In genomic region chr16:15652293-15653001, GRCh38 we compare ENCODE assay signal across 11 cellular contexts. TPM values are rescaled to one million over a fixed set of nuclear protein-coding genes. Genes with fewer than 3 reads are reported as not detected.
DNase-seq lines count a peak whose midpoint lies in the region; ATAC-seq, FAIRE-seq and TF ChIP-seq lines count a peak whose summit lies in the region.
"Had no signal": no experiment of that assay in that cellular context is flagged by ENCODE, and none has a peak within 500 bp of the region (broad histone marks: within the 10 kb centered on the region; RNA-seq: fewer than 3 reads in every experiment).

No MANE protein-coding gene starts in this region.

- H3K27ac ChIP-seq in A549, result no peak overlapping the region

- DNase-seq in A549 (ENCODE audit: low read depth in 1 of 2, low spot score in 1 of 2) (no peak), GM12865 (ENCODE audit: low read depth) (no peak), natural killer cell (no peak), H7 (no peak)
- DNase-seq in activated naive CD8-positive, alpha-beta T cell treated with anti-CD3 and anti-CD28 coated beads, Interleukin-2, amount 50 U/mL, for 24 hours, result no peak

- peak overlapping the region; percentile 15; the same call in 2 of the 3 replicates for H3K4me2 ChIP-seq in A549

- peaks cover 2% of the 10 kb centered on the region for H3K36me3 ChIP-seq in H7 (replicated peaks; ENCODE audit: control insufficient read depth, insufficient read depth, low read length)

- CTCF ChIA-PET in A549 (lab: Yijun Ruan, JAX), result interaction anchor here (0.5 to 1.8 kb wide), 3 partner anchors 15 to 52 kb away, joined by 3 to 6 read pairs (median 3); no protein-coding TSS in a partner anchor

- POLR2A ChIA-PET in A549 (lab: Yijun Ruan, JAX), result interaction anchor here (1.3 kb wide), 1 partner anchor 10 kb away, joined by 3 read pairs; the partner anchor contains the start of gene MARF1

- TF ChIP-seq CTCF in A549 (IDR thresholded peaks at IDR 0.05), result no peak
- TF ChIP-seq CTCF in GM12865 (IDR thresholded peaks at IDR 0.05; ENCODE audit: insufficient read depth, low read depth, low read length, missing control alignments), result no peak
- TF ChIP-seq CTCF in natural killer cell (IDR thresholded peaks at IDR 0.05), result no peak

- H3K4me3 ChIP-seq in A549, result no peak overlapping the region
- peak overlapping the region; percentile 96 for H3K4me3 ChIP-seq in GM12865 (ENCODE audit: low read depth, low read length)
- H3K4me3 ChIP-seq in H7 (ENCODE audit: insufficient read depth, low read depth, low read length), result no peak overlapping the region
- H3K4me3 ChIP-seq: Peyer's patch had no signal

- intact Hi-C loops in natural killer cell (cut with micrococcal nuclease), result no loop called here

- H3K27me3 Mint-ChIP-seq in activated naive CD8-positive, alpha-beta T cell treated with anti-CD3 and anti-CD28 coated beads, Interleukin-2, amount 50 U/mL, for 24 hours, result peaks cover 2% of the 10 kb centered on the region
- no peaks in the 10 kb centered on the region for H3K27me3 Mint-ChIP-seq in natural killer cell (ENCODE audit: low read depth in 2 of 2)

- H3K27me3 ChIP-seq in H7 (ENCODE audit: control insufficient read depth, insufficient read depth, low read length), result no peaks in the 10 kb centered on the region
- H3K27me3 ChIP-seq: Peyer's patch had no signal

- H3K36me3 Mint-ChIP-seq in activated naive CD8-positive, alpha-beta T cell treated with anti-CD3 and anti-CD28 coated beads, Interleukin-2, amount 50 U/mL, for 24 hours (ENCODE audit: low read depth), result peaks cover 28% of the 10 kb centered on the region
- H3K36me3 Mint-ChIP-seq in natural killer cell, result no peaks in the 10 kb centered on the region

- ATAC-seq in A549, result no peak
- no peak for ATAC-seq in activated naive CD8-positive, alpha-beta T cell treated with anti-CD3 and anti-CD28 coated beads, Interleukin-2, amount 50 U/mL, for 24 hours
- no peak for ATAC-seq in natural killer cell
- ATAC-seq in HG02884 (IDR thresholded peaks at IDR 0.05; ENCODE audit: unreplicated experiment), result no peak
- no peak for ATAC-seq in GM18519 (IDR thresholded peaks at IDR 0.05; ENCODE audit: low FRiP score, unreplicated experiment)
- no peak for ATAC-seq in GM18907 (IDR thresholded peaks at IDR 0.05; ENCODE audit: unreplicated experiment)

- H3K27ac Mint-ChIP-seq in activated naive CD8-positive, alpha-beta T cell treated with anti-CD3 and anti-CD28 coated beads, Interleukin-2, amount 50 U/mL, for 24 hours, result peak overlapping the region; percentile 56
- peak overlapping the region; percentile 95 to 96 for H3K27ac Mint-ChIP-seq in natural killer cell

- no peak for TF ChIP-seq POLR2A in A549 (IDR thresholded peaks at IDR 0.05; ENCODE audit: low read length)

- H3K4me3 Mint-ChIP-seq in activated naive CD8-positive, alpha-beta T cell treated with anti-CD3 and anti-CD28 coated beads, Interleukin-2, amount 50 U/mL, for 24 hours, result peak overlapping the region; percentile 100
- peak overlapping the region; percentile 99 for H3K4me3 Mint-ChIP-seq in natural killer cell

- H3K9me3 ChIP-seq in A549, result no peaks in the 10 kb centered on the region
- H3K9me3 ChIP-seq: Peyer's patch had no signal

- no peak for TF ChIP-seq RAD21 in A549 (conservative IDR thresholded peaks at IDR 0.05 in 1 of 2, IDR thresholded peaks at IDR 0.05 in 1 of 2)

- no peak for FAIRE-seq in A549 (lab: Jason Lieb, UNC)
- FAIRE-seq: GM12892, urothelium cell line had no signal

- 85% methylated on average over 14 of the region's 14 CpGs for WGBS in A549 (ENCODE audit: missing lambda C conversion rate)

- H3K4me1 Mint-ChIP-seq in activated naive CD8-positive, alpha-beta T cell treated with anti-CD3 and anti-CD28 coated beads, Interleukin-2, amount 50 U/mL, for 24 hours, result peaks cover 47% of the 10 kb centered on the region
- H3K4me1 Mint-ChIP-seq in natural killer cell, result peaks cover 31 to 37% of the 10 kb centered on the region in 2 donors

- TF ChIP-seq EP300 in A549 (IDR thresholded peaks at IDR 0.05), result no peak

- no peaks in the 10 kb centered on the region for H3K9me3 Mint-ChIP-seq in activated naive CD8-positive, alpha-beta T cell treated with anti-CD3 and anti-CD28 coated beads, Interleukin-2, amount 50 U/mL, for 24 hours
- H3K9me3 Mint-ChIP-seq in natural killer cell, result no peaks in the 10 kb centered on the region

- peaks cover 23% of the 10 kb centered on the region; the same call in 2 of the 3 replicates for H3K4me1 ChIP-seq in A549

TF ChIP-seq in A549, 52 proteins besides CTCF, POLR2A, EP300 and RAD21:
- TF ChIP-seq ATOH8 (CRISPR knock-in tag; IDR thresholded peaks at IDR 0.05; ENCODE audit: low read depth), result no peak
- peak in 1 of 2 experiments; percentile 34; a peak in 1 of 4 replicates for TF ChIP-seq CEBPB (IDR thresholded peaks at IDR 0.05)
- TF ChIP-seq RFX5 (IDR thresholded peaks at IDR 0.05), result no peak
TF ChIP-seq in A549: peak in this region for 1.

RNA-seq across cellular contexts. Expression of gene NDE1, which starts 2.4 kb away (rescaled TPM):
- polyA plus RNA-seq in A549 (2011; rRNA removed) (26.8 and 30.6 TPM in 2 replicates), A549 (2017; fragmentation: RNase III; extraction: RNeasy Plus Mini Kit Qiagen cat#74134 plus additional on column Dnase treatment) (25.8 to 27.6 TPM (median 26.4 TPM) in 3 replicates)
- polyA plus RNA-seq in A549 (2012; cell fraction: cytosol; rRNA removed), result 23.0 and 23.7 TPM in 2 replicates
- 15.9 and 20.4 TPM in 2 replicates for polyA plus RNA-seq in A549 (2012; cell fraction: nucleus; rRNA removed)
- 23.2 and 31.4 TPM in 2 replicates for polyA minus RNA-seq in A549 (2011; rRNA and poly(A)+ RNA removed)
- total RNA-seq in natural killer cell, result 100 to 1,000 TPM; 104 to 118 (median 114) TPM
- total RNA-seq in H7 (2014; rRNA removed; shearing (Covaris generic)), result 28.7 and 34.5 TPM in 2 replicates

RNA-seq across cellular contexts. Expression of gene MARF1, which starts 9.5 kb away (rescaled TPM):
- polyA plus RNA-seq in A549 (2011; rRNA removed) (28.2 and 40.0 TPM in 2 replicates), A549 (2017; fragmentation: RNase III; extraction: RNeasy Plus Mini Kit Qiagen cat#74134 plus additional on column Dnase treatment) (10.6 to 12.4 TPM (median 11.6 TPM) in 3 replicates)
- 7.2 and 8.4 TPM in 2 replicates for polyA plus RNA-seq in A549 (2012; cell fraction: cytosol; rRNA removed)
- polyA plus RNA-seq in A549 (2012; cell fraction: nucleus; rRNA removed), result 12.3 and 12.8 TPM in 2 replicates
- 32.4 and 40.9 TPM in 2 replicates for polyA minus RNA-seq in A549 (2011; rRNA and poly(A)+ RNA removed)
- total RNA-seq in natural killer cell, result 100 to 1,000 TPM; 127 to 149 (median 140) TPM
- total RNA-seq in H7 (2014; rRNA removed; shearing (Covaris generic)), result 5.3 and 8.2 TPM in 2 replicates

Comparison
In these comparisons a context has a peak if more than half of its experiments do, and no peak if none do; other contexts are left out.
1. RNA of gene MARF1, which starts 9.5 kb away (total RNA-seq): 127 to 149 TPM in natural killer cell; 5.3 to 8.2 TPM in H7; every median in the first group is over 10 times any median in the second.